26 cellular contexts compared by ENCODE assay signal in genomic region chr1:92965003-92965402, GRCh38. TPM values are rescaled to one million over a fixed set of nuclear protein-coding genes. Genes with fewer than 3 reads are reported as not detected.
DNase-seq lines count a peak whose midpoint lies in the region; ATAC-seq lines count a peak whose summit lies in the region.
"Had no signal": no experiment of that assay in that cellular context is flagged by ENCODE, and none has a peak within 500 bp of the region (broad histone marks: within the 10 kb centered on the region; RNA-seq: fewer than 3 reads in every experiment).

No MANE protein-coding gene starts in this region.

- CTCF ChIA-PET in activated CD4-positive, alpha-beta memory T cell treated with anti-CD3 and anti-CD28 coated beads, Interleukin-2, amount 10 ng/mL, durations not matched to agents 7 days and 5 days (lab: Charles Lee), result interaction anchor here (0.5 to 9.6 kb wide), 4 partner anchors 11 to 28 kb away, joined by 3 to 176 read pairs (median 6); no protein-coding TSS in a partner anchor

- DNase-seq in activated CD8-positive, alpha-beta memory T cell treated with anti-CD3 and anti-CD28 coated beads, Interleukin-2, amount 50 U/mL, for 4 hours, result peak; percentile 22
- no peak for DNase-seq in activated CD8-positive, alpha-beta memory T cell treated with anti-CD3 and anti-CD28 coated beads, Interleukin-2, amount 50 U/mL, for 48 hours
- DNase-seq in CD4-positive, CD25-positive, alpha-beta regulatory T cell, result peak; percentile 30 to 90 (median 70)
- DNase-seq in Jurkat, Clone E6-1 (ENCODE audit: low read depth, low spot score), result peak; percentile 95
- peak; percentile 48 for DNase-seq in activated CD4-positive, alpha-beta memory T cell treated with anti-CD3 and anti-CD28 coated beads, Interleukin-2, amount 10 ng/mL, durations not matched to agents 7 days and 5 days
- DNase-seq in NCI-H1694 treated with DMSO at 0.1 percent for 48 hours (lab: John Stamatoyannopoulos, UW), result no peak
- DNase-seq: DMS153; dorsolateral prefrontal cortex; mesenchymal stem cell; MM.1S; NCI-H1436 treated with DMSO at 0.1 percent for 48 hours; NCI-H2171 treated with DMSO at 0.1 percent for 48 hours; NCI-H774; nucleus accumbens; Right ventricle myocardium superior; small intestine; stimulated activated CD4-positive, alpha-beta T cell treated with anti-CD3 and anti-CD28 coated beads, Interleukin-2, amount 100 ng/mL, for 24 hours; uterus had no signal

- H3K9me3 ChIP-seq in CD4-positive, CD25-positive, alpha-beta regulatory T cell (ENCODE audit: control insufficient read depth in 2 of 2, low read length in 2 of 2), result no peaks in the 10 kb centered on the region
- H3K9me3 ChIP-seq: HAP-1, uterus had no signal

- POLR2A ChIA-PET in activated CD4-positive, alpha-beta memory T cell treated with anti-CD3 and anti-CD28 coated beads, Interleukin-2, amount 10 ng/mL, durations not matched to agents 7 days and 5 days (lab: Charles Lee), result interaction anchor here (1.3 to 10.0 kb wide), 4 partner anchors 10 to 106 kb away, joined by 3 to 259 read pairs (median 42); no protein-coding TSS in a partner anchor

- peaks cover 12 to 20% (median 16%) of the 10 kb centered on the region in 4 donors for H3K4me1 Mint-ChIP-seq in CD4-positive, CD25-positive, alpha-beta regulatory T cell
- peaks cover 20% of the 10 kb centered on the region for H3K4me1 Mint-ChIP-seq in activated CD4-positive, alpha-beta memory T cell treated with anti-CD3 and anti-CD28 coated beads, Interleukin-2, amount 10 ng/mL, durations not matched to agents 7 days and 5 days

- peak overlapping the region; percentile 52 for H3K4me3 ChIP-seq in CD4-positive, CD25-positive, alpha-beta regulatory T cell (ENCODE audit: low read depth, low read length)
- no peak overlapping the region; the same call in 1 of the 2 replicates for H3K4me3 ChIP-seq in Jurkat, Clone E6-1 (ENCODE audit: low read length)
- H3K4me3 ChIP-seq: dorsolateral prefrontal cortex, HAP-1, uterus had no signal

- no peaks in the 10 kb centered on the region for H3K36me3 Mint-ChIP-seq in CD4-positive, CD25-positive, alpha-beta regulatory T cell
- H3K36me3 Mint-ChIP-seq in activated CD4-positive, alpha-beta memory T cell treated with anti-CD3 and anti-CD28 coated beads, Interleukin-2, amount 10 ng/mL, durations not matched to agents 7 days and 5 days (ENCODE audit: low read depth), result no peaks in the 10 kb centered on the region
- H3K36me3 Mint-ChIP-seq: activated naive CD4-positive, alpha-beta T cell treated with anti-CD3 and anti-CD28 coated beads, Interleukin-2, amount 50 U/mL, for 24 hours had no signal

- H3K27me3 Mint-ChIP-seq in CD4-positive, CD25-positive, alpha-beta regulatory T cell, result no peaks in the 10 kb centered on the region
- no peaks in the 10 kb centered on the region for H3K27me3 Mint-ChIP-seq in activated CD4-positive, alpha-beta memory T cell treated with anti-CD3 and anti-CD28 coated beads, Interleukin-2, amount 10 ng/mL, durations not matched to agents 7 days and 5 days
- H3K27me3 Mint-ChIP-seq: activated naive CD4-positive, alpha-beta T cell treated with anti-CD3 and anti-CD28 coated beads, Interleukin-2, amount 50 U/mL, for 24 hours; IgD-negative memory B cell had no signal

- no peaks in the 10 kb centered on the region for H3K9me3 Mint-ChIP-seq in CD4-positive, CD25-positive, alpha-beta regulatory T cell
- no peaks in the 10 kb centered on the region for H3K9me3 Mint-ChIP-seq in activated CD4-positive, alpha-beta memory T cell treated with anti-CD3 and anti-CD28 coated beads, Interleukin-2, amount 10 ng/mL, durations not matched to agents 7 days and 5 days
- H3K9me3 Mint-ChIP-seq: activated naive CD4-positive, alpha-beta T cell treated with anti-CD3 and anti-CD28 coated beads, Interleukin-2, amount 50 U/mL, for 24 hours; IgD-negative memory B cell; stimulated activated effector memory CD8-positive, alpha-beta T cell treated with anti-CD3 and anti-CD28 coated beads, Interleukin-12 subunit alpha, Interleukin-12 subunit beta, amount 100 ng/mL, for 72 hours had no signal

- no peak overlapping the region for H3K4me3 Mint-ChIP-seq in CD4-positive, CD25-positive, alpha-beta regulatory T cell
- H3K4me3 Mint-ChIP-seq in activated CD4-positive, alpha-beta memory T cell treated with anti-CD3 and anti-CD28 coated beads, Interleukin-2, amount 10 ng/mL, durations not matched to agents 7 days and 5 days, result no peak overlapping the region
- H3K4me3 Mint-ChIP-seq: activated naive CD4-positive, alpha-beta T cell treated with anti-CD3 and anti-CD28 coated beads, Interleukin-2, amount 50 U/mL, for 24 hours; IgD-negative memory B cell; stimulated activated effector memory CD8-positive, alpha-beta T cell treated with anti-CD3 and anti-CD28 coated beads, Interleukin-12 subunit alpha, Interleukin-12 subunit beta, amount 100 ng/mL, for 72 hours had no signal

- H3K36me3 ChIP-seq in CD4-positive, CD25-positive, alpha-beta regulatory T cell (ENCODE audit: control insufficient read depth, insufficient read depth, low read length), result no peaks in the 10 kb centered on the region
- H3K36me3 ChIP-seq: HAP-1, uterus had no signal

- peak overlapping the region; percentile 97 for H3K27ac ChIP-seq in CD4-positive, CD25-positive, alpha-beta regulatory T cell (ENCODE audit: insufficient read depth, low read length, poor library complexity, severe bottlenecking)
- H3K27ac ChIP-seq: dorsolateral prefrontal cortex, epithelial cell of prostate, uterus, VCaP had no signal

- H3K27ac Mint-ChIP-seq in CD4-positive, CD25-positive, alpha-beta regulatory T cell, result no peak overlapping the region
- no peak overlapping the region for H3K27ac Mint-ChIP-seq in activated CD4-positive, alpha-beta memory T cell treated with anti-CD3 and anti-CD28 coated beads, Interleukin-2, amount 10 ng/mL, durations not matched to agents 7 days and 5 days
- H3K27ac Mint-ChIP-seq: activated naive CD4-positive, alpha-beta T cell treated with anti-CD3 and anti-CD28 coated beads, Interleukin-2, amount 50 U/mL, for 24 hours; IgD-negative memory B cell; stimulated activated effector memory CD8-positive, alpha-beta T cell treated with anti-CD3 and anti-CD28 coated beads, Interleukin-12 subunit alpha, Interleukin-12 subunit beta, amount 100 ng/mL, for 72 hours had no signal

- ATAC-seq in CD4-positive, CD25-positive, alpha-beta regulatory T cell (ENCODE audit: low read depth in 2 of 2), result peak; percentile 16 to 30
- ATAC-seq in HG02571 (IDR thresholded peaks at IDR 0.05; ENCODE audit: unreplicated experiment) (no peak), HG02970 (IDR thresholded peaks at IDR 0.05; ENCODE audit: low FRiP score, unreplicated experiment) (no peak)
- ATAC-seq: stimulated activated effector memory CD8-positive, alpha-beta T cell treated with anti-CD3 and anti-CD28 coated beads, Interleukin-12 subunit alpha, Interleukin-12 subunit beta, amount 100 ng/mL, for 72 hours had no signal

- H3K4me1 ChIP-seq in CD4-positive, CD25-positive, alpha-beta regulatory T cell (ENCODE audit: control insufficient read depth, insufficient read depth, low read length, poor library complexity, severe bottlenecking), result peaks cover 43% of the 10 kb centered on the region
- H3K4me1 ChIP-seq: uterus had no signal

- no peaks in the 10 kb centered on the region for H3K27me3 ChIP-seq in CD4-positive, CD25-positive, alpha-beta regulatory T cell (ENCODE audit: control insufficient read depth, insufficient read depth, low read length)
- H3K27me3 ChIP-seq: dorsolateral prefrontal cortex, uterus had no signal

RNA-seq across cellular contexts. Expression of gene DIPK1A, which starts 3.7 kb away (rescaled TPM):
- 10.9 TPM for total RNA-seq in CD4-positive, CD25-positive, alpha-beta regulatory T cell
- 10 to 100 TPM; 13.0 to 19.6 (median 15.2) TPM for polyA plus RNA-seq in CD4-positive, CD25-positive, alpha-beta regulatory T cell
- polyA plus RNA-seq in Jurkat, Clone E6-1 (2012; ENCODE audit: insufficient read depth, insufficient read length), result 17.1 TPM
- 10 to 100 TPM; 12.7 to 17.2 TPM for total RNA-seq in activated CD4-positive, alpha-beta memory T cell treated with anti-CD3 and anti-CD28 coated beads, Interleukin-2, amount 10 ng/mL, durations not matched to agents 7 days and 5 days

Comparison
In these comparisons a context has a peak if more than half of its experiments do, and no peak if none do; other contexts are left out.
1. DNase-seq: peak in activated CD8-positive, alpha-beta memory T cell treated with anti-CD3 and anti-CD28 coated beads, Interleukin-2, amount 50 U/mL, for 4 hours (single experiment), CD4-positive, CD25-positive, alpha-beta regulatory T cell (3 of 3), Jurkat, Clone E6-1 (single experiment) and activated CD4-positive, alpha-beta memory T cell treated with anti-CD3 and anti-CD28 coated beads, Interleukin-2, amount 10 ng/mL, durations not matched to agents 7 days and 5 days (single experiment); none in activated CD8-positive, alpha-beta memory T cell treated with anti-CD3 and anti-CD28 coated beads, Interleukin-2, amount 50 U/mL, for 48 hours (single experiment) and NCI-H1694 treated with DMSO at 0.1 percent for 48 hours (single experiment).
2. ATAC-seq: peak in CD4-positive, CD25-positive, alpha-beta regulatory T cell (2 of 2); none in HG02571 (single experiment) and HG02970 (single experiment).